In genomic region chr11:18010977-18011586, GRCh38 we compare ENCODE assay signal across 1 cellular context.
A peak's percentile ranks its signal among the peaks of the same experiment; 100 is the strongest.
TF ChIP-seq lines count a peak whose summit lies in the region.

No MANE protein-coding gene starts in this region.

TF ChIP-seq in K562, 482 proteins besides CTCF, POLR2A, EP300 and RAD21 (continued from another document and continues in another):
- peak; percentile 82 for TF ChIP-seq MGA (IDR thresholded peaks at IDR 0.05)
- peak; percentile 51; the same call in 1 of the 2 replicates for TF ChIP-seq NKRF (IDR thresholded peaks at IDR 0.05; ENCODE audit: borderline replicate concordance)
- no peak; the same call in 1 of the 2 replicates for TF ChIP-seq EP400 (IDR thresholded peaks at IDR 0.05)
- peak in 1 of 2 experiments; percentile 42; a peak in 1 of 4 replicates for TF ChIP-seq KDM1A (IDR thresholded peaks at IDR 0.05)
- TF ChIP-seq ARNT (IDR thresholded peaks at IDR 0.05): 0 out of 4 replicates have a peak, but pooled peaks of 1 of the 2 experiments have one; percentile 37
- TF ChIP-seq NCOR1 (IDR thresholded peaks at IDR 0.05): peak; percentile 61
- no peak for TF ChIP-seq HINFP (tag; conservative IDR thresholded peaks at IDR 0.05; ENCODE audit: low read depth)
- TF ChIP-seq TOE1 (IDR thresholded peaks at IDR 0.05; ENCODE audit: borderline replicate concordance): peak; percentile 44; the same call in 1 of the 2 replicates
- no peak for TF ChIP-seq TOE1 (CRISPR knock-in tag; IDR thresholded peaks at IDR 0.05; ENCODE audit: borderline replicate concordance, low read depth)
- 0 out of 2 replicates have a peak, but pooled peaks have one; percentile 29 for TF ChIP-seq HLTF (IDR thresholded peaks at IDR 0.05)
- TF ChIP-seq ATF1 (CRISPR knock-in tag; IDR thresholded peaks at IDR 0.05): no peak
- TF ChIP-seq ATF1 (tag; IDR thresholded peaks at IDR 0.05): peak; percentile 62; the same call in 1 of the 2 replicates
- TF ChIP-seq DNMT1 (IDR thresholded peaks at IDR 0.05): no peak
- TF ChIP-seq THRA (IDR thresholded peaks at IDR 0.05): peak; percentile 97
- peak; percentile 78; the same call in 1 of the 2 replicates for TF ChIP-seq LARP7 (IDR thresholded peaks at IDR 0.05)
- 0 out of 4 replicates have a peak, but pooled peaks of 1 of the 2 experiments have one; percentile 22 for TF ChIP-seq TRIM24 (IDR thresholded peaks at IDR 0.05)
- TF ChIP-seq ATF3 (IDR thresholded peaks at IDR 0.05): peak; percentile 70
- no peak for TF ChIP-seq ATF3 (CRISPR knock-in tag; conservative IDR thresholded peaks at IDR 0.05)
- 0 out of 3 replicates have a peak, but pooled peaks of 1 of the 2 experiments have one; percentile 2 for TF ChIP-seq CBX3 (IDR thresholded peaks at IDR 0.05; ENCODE audit: borderline replicate concordance in 1 of 2, low read length in 2 of 2)
- 0 out of 4 replicates have a peak, but pooled peaks of 1 of the 2 experiments have one; percentile 31 for TF ChIP-seq FOXK2 (conservative IDR thresholded peaks at IDR 0.05 in 1 of 2, IDR thresholded peaks at IDR 0.05 in 1 of 2; ENCODE audit: low read depth in 2 of 2)
- peak; percentile 81 for TF ChIP-seq L3MBTL2 (IDR thresholded peaks at IDR 0.05)
- peak; percentile 80 for TF ChIP-seq ZNF592 (IDR thresholded peaks at IDR 0.05)
- TF ChIP-seq GTF2E2 (tag; IDR thresholded peaks at IDR 0.05): 0 out of 2 replicates have a peak, but pooled peaks have one; percentile 30
- peak; percentile 65; the same call in 1 of the 2 replicates for TF ChIP-seq KLF1 (tag; IDR thresholded peaks at IDR 0.05)
- peak in 1 of 2 experiments; percentile 7; a peak in 1 of 4 replicates for TF ChIP-seq RCOR1 (IDR thresholded peaks at IDR 0.05; ENCODE audit: borderline replicate concordance in 1 of 2, low read depth in 2 of 2, low read length in 2 of 2)
- TF ChIP-seq HDGF (IDR thresholded peaks at IDR 0.05): peak; percentile 59; the same call in 1 of the 2 replicates
- TF ChIP-seq PHB2 (IDR thresholded peaks at IDR 0.05; ENCODE audit: low read depth): no peak
- TF ChIP-seq ATF7 (IDR thresholded peaks at IDR 0.05): peak; percentile 68
- peak; percentile 34; the same call in 1 of the 2 replicates for TF ChIP-seq ARID1B (IDR thresholded peaks at IDR 0.05)
- TF ChIP-seq MNT (conservative IDR thresholded peaks at IDR 0.05): peak; percentile 47 to 49; a peak in 2 of 4 replicates
